Comparison of ENCODE assay signal across 8 cellular contexts in genomic region chr1:44030606-44031050, GRCh38. TPM values are rescaled to one million over a fixed set of nuclear protein-coding genes. Genes with fewer than 3 reads are reported as not detected.
DNase-seq lines count a peak whose midpoint lies in the region; ATAC-seq and TF ChIP-seq lines count a peak whose summit lies in the region.

No MANE protein-coding gene starts in this region.

- TF ChIP-seq POLR2A in prostate gland (IDR thresholded peaks at IDR 0.05), result peak; percentile 11

- no peaks in the 10 kb centered on the region for H3K36me3 ChIP-seq in prostate gland

- H3K4me3 ChIP-seq in prostate gland, result peak overlapping the region; percentile 67 to 80

- H3K27ac ChIP-seq in prostate gland, result peak overlapping the region; percentile 87 to 88

- H3K4me3 Mint-ChIP-seq in activated naive CD8-positive, alpha-beta T cell treated with anti-CD3 and anti-CD28 coated beads, Interleukin-2, amount 10 ng/mL, durations not matched to agents 7 days and 5 days, result peak overlapping the region; percentile 90

- H3K9me3 Mint-ChIP-seq in activated naive CD8-positive, alpha-beta T cell treated with anti-CD3 and anti-CD28 coated beads, Interleukin-2, amount 10 ng/mL, durations not matched to agents 7 days and 5 days, result no peaks in the 10 kb centered on the region

- H3K4me1 Mint-ChIP-seq in activated naive CD8-positive, alpha-beta T cell treated with anti-CD3 and anti-CD28 coated beads, Interleukin-2, amount 10 ng/mL, durations not matched to agents 7 days and 5 days, result peaks cover 12% of the 10 kb centered on the region

- H3K27me3 ChIP-seq in prostate gland (replicated peaks; ENCODE audit: insufficient read depth), result no peaks in the 10 kb centered on the region

- WGBS in prostate gland, result 0% methylated on average over 9 of the region's 47 CpGs

- H3K4me1 ChIP-seq in prostate gland (replicated peaks), result no peaks in the 10 kb centered on the region

- no peaks in the 10 kb centered on the region for H3K27me3 Mint-ChIP-seq in activated naive CD8-positive, alpha-beta T cell treated with anti-CD3 and anti-CD28 coated beads, Interleukin-2, amount 10 ng/mL, durations not matched to agents 7 days and 5 days

- H3K27ac Mint-ChIP-seq in activated naive CD8-positive, alpha-beta T cell treated with anti-CD3 and anti-CD28 coated beads, Interleukin-2, amount 10 ng/mL, durations not matched to agents 7 days and 5 days, result peak overlapping the region; percentile 89

- POLR2A ChIA-PET in activated naive CD8-positive, alpha-beta T cell treated with anti-CD3 and anti-CD28 coated beads, Interleukin-2, amount 10 ng/mL, durations not matched to agents 7 days and 5 days (lab: Charles Lee), result interaction anchor here (1.0 to 2.3 kb wide), 5 partner anchors 10 to 672 kb away, joined by 3 to 6 read pairs (median 3); partner anchors contain the start of genes ATP6V0B, CDC20 and KDM4A

- intact Hi-C loops in left ventricle myocardium superior (cut with micrococcal nuclease), result no loop called here
- intact Hi-C loops in prostate gland (cut with DNase I), result no loop called here

- no peaks in the 10 kb centered on the region for H3K9me3 ChIP-seq in prostate gland

- TF ChIP-seq CTCF in prostate gland (IDR thresholded peaks at IDR 0.05), result no peak

- ATAC-seq in HG02610 (IDR thresholded peaks at IDR 0.05; ENCODE audit: unreplicated experiment) (peak; percentile 13), left ventricle myocardium superior (peak; percentile 58)
- ATAC-seq in activated naive CD8-positive, alpha-beta T cell treated with anti-CD3 and anti-CD28 coated beads, Interleukin-2, amount 10 ng/mL, durations not matched to agents 7 days and 5 days (ENCODE audit: low read depth), result peak; percentile 24

- DNase-seq in activated effector memory CD4-positive, alpha-beta T cell treated with anti-CD3 and anti-CD28 coated beads, Interleukin-2, amount 50 U/mL, for 16 hours, result peak; percentile 82
- DNase-seq in activated effector memory CD4-positive, alpha-beta T cell treated with Interleukin-2 at 50 U/mL for 16 hours, result no peak
- DNase-seq in NCI-H2029 treated with DMSO at 0.1 percent for 48 hours (lab: John Stamatoyannopoulos, UW), result peak; percentile 70
- DNase-seq in activated naive CD8-positive, alpha-beta T cell treated with anti-CD3 and anti-CD28 coated beads, Interleukin-2, amount 10 ng/mL, durations not matched to agents 7 days and 5 days, result peak; percentile 72
- DNase-seq in left ventricle myocardium superior, result peak; percentile 69
- DNase-seq in prostate gland (ENCODE audit: low spot score), result no peak
- DNase-seq in GOT3 (lab: John Stamatoyannopoulos, UW), result no peak

- H3K36me3 Mint-ChIP-seq in activated naive CD8-positive, alpha-beta T cell treated with anti-CD3 and anti-CD28 coated beads, Interleukin-2, amount 10 ng/mL, durations not matched to agents 7 days and 5 days, result no peaks in the 10 kb centered on the region

RNA-seq across cellular contexts. Expression of gene SLC6A9, which starts 0.6 kb away (rescaled TPM):
- total RNA-seq in activated naive CD8-positive, alpha-beta T cell treated with anti-CD3 and anti-CD28 coated beads, Interleukin-2, amount 10 ng/mL, durations not matched to agents 7 days and 5 days, result 1 to 10 TPM; 1.9 to 3.0 TPM
- total RNA-seq in left ventricle myocardium superior (1.6 TPM), prostate gland (1 to 10 TPM; 4.6 to 5.6 TPM)

RNA-seq across cellular contexts. Expression of gene CCDC24, which starts 39.2 kb away (rescaled TPM):
- total RNA-seq in activated naive CD8-positive, alpha-beta T cell treated with anti-CD3 and anti-CD28 coated beads, Interleukin-2, amount 10 ng/mL, durations not matched to agents 7 days and 5 days, result 1 to 10 TPM; 1.3 to 3.2 TPM
- 1.0 TPM for total RNA-seq in left ventricle myocardium superior
- 10 to 100 TPM; 14.3 to 23.7 TPM for total RNA-seq in prostate gland

RNA-seq across cellular contexts. Expression of gene B4GALT2, which starts 51.6 kb away (rescaled TPM):
- total RNA-seq in activated naive CD8-positive, alpha-beta T cell treated with anti-CD3 and anti-CD28 coated beads, Interleukin-2, amount 10 ng/mL, durations not matched to agents 7 days and 5 days, result 10 to 100 TPM; 12.5 to 13.3 TPM
- total RNA-seq in left ventricle myocardium superior, result 35.6 TPM
- 10 to 100 TPM; 34.8 to 63.9 TPM for total RNA-seq in prostate gland

RNA-seq across cellular contexts. Expression of gene ATP6V0B, which starts 55.9 kb away (rescaled TPM):
- 10 to 100 TPM; 90.4 to 94.2 TPM for total RNA-seq in activated naive CD8-positive, alpha-beta T cell treated with anti-CD3 and anti-CD28 coated beads, Interleukin-2, amount 10 ng/mL, durations not matched to agents 7 days and 5 days
- total RNA-seq in left ventricle myocardium superior (89.6 TPM), prostate gland (100 to 1,000 TPM; 180 to 245 TPM)

Comparison
In these comparisons a context has a peak if more than half of its experiments do, and no peak if none do; other contexts are left out.
1. DNase-seq: peak in activated effector memory CD4-positive, alpha-beta T cell treated with anti-CD3 and anti-CD28 coated beads, Interleukin-2, amount 50 U/mL, for 16 hours (single experiment), NCI-H2029 treated with DMSO at 0.1 percent for 48 hours (single experiment), activated naive CD8-positive, alpha-beta T cell treated with anti-CD3 and anti-CD28 coated beads, Interleukin-2, amount 10 ng/mL, durations not matched to agents 7 days and 5 days (single experiment) and left ventricle myocardium superior (single experiment); none in activated effector memory CD4-positive, alpha-beta T cell treated with Interleukin-2 at 50 U/mL for 16 hours (single experiment), prostate gland (single experiment) and GOT3 (single experiment).
2. Peak in every context shown above with its lines, with median percentiles within 50 percentile points of each other: ATAC-seq.